Comparison of ENCODE assay signal across 8 cellular contexts in the genomic region with DNA sequence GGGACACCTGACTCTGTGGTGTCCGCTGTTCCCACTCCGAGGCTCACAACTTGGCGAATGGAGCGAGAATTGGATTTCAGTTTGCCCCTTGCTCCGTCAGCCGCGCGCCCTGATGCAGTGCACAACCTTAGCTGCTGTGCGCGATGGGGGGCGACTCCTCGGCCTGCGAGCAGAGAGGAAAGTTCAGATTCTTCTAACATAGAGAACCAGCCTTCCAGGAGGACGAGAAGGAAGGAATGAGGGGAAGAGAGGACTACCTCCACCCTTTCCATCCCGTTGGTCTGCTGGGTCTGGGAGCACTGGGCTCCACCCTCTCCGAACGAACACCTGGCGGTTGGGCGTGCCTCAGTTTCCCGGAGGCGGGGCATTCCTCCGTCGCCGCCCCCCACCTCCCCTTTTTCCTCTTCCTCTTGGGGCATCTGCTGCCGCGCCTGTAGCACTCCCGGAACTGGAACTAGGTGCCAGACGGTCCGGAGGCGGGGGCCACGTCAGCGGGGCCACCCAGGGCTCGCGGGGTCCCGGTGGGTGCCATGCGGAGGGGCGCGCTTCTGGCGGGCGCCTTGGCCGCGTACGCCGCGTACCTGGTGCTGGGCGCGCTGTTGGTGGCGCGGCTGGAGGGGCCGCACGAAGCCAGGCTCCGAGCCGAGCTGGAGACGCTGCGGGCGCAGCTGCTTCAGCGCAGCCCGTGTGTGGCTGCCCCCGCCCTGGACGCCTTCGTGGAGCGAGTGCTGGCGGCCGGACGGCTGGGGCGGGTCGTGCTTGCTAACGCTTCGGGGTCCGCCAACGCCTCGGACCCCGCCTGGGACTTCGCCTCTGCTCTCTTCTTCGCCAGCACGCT. TPM values are rescaled to one million over a fixed set of nuclear protein-coding genes. Genes with fewer than 3 reads are reported as not detected.
DNase-seq lines count a peak whose midpoint lies in the region; TF ChIP-seq lines count a peak whose summit lies in the region.

A gene (plus strand): TSS at position 425 of the 838 bp plus-strand sequence. CDS start 106 bp downstream, at position 531.

- no peaks in the 10 kb centered on the region for H3K9me3 ChIP-seq in muscle layer of colon (ENCODE audit: low read length)

- H3K4me3 ChIP-seq in BJ (ENCODE audit: low read depth, low read length) (peak within 1 kb of the TSS; percentile 72), epithelial cell of proximal tubule (ENCODE audit: low read depth, low read length) (peak within 1 kb of the TSS; percentile 82), muscle layer of colon (ENCODE audit: low read depth in 1 of 2, low read length in 2 of 2) (peak within 1 kb of the TSS; percentile 81 to 91)

- no peak for TF ChIP-seq CTCF in BJ (IDR thresholded peaks at IDR 0.05; ENCODE audit: insufficient read depth, low read depth, low read length)
- TF ChIP-seq CTCF in epithelial cell of proximal tubule (conservative IDR thresholded peaks at IDR 0.05; ENCODE audit: low read depth, low read length), result no peak

- peak within 1 kb of the TSS; percentile 71 for H3K9ac ChIP-seq in muscle layer of colon (ENCODE audit: low read length)

- H3K4me1 ChIP-seq in muscle layer of colon (ENCODE audit: insufficient read depth, low read length), result peaks cover 44% of the 10 kb centered on the region

- POLR2A ChIA-PET in BJ (lab: Charles Lee), result no interaction called here

- CTCF ChIA-PET in BJ (lab: Yijun Ruan, JAX), result interaction anchor here (0.8 to 5.8 kb wide), 7 partner anchors 11 to 75 kb away, joined by 3 to 37 read pairs (median 4); a partner anchor contains a TSS

- DNase-seq in BJ (ENCODE audit: low read depth), result no peak
- peak; percentile 27 for DNase-seq in M059J (ENCODE audit: low read depth)
- DNase-seq in activated CD8-positive, alpha-beta memory T cell treated with anti-CD3 and anti-CD28 coated beads for 24 hours, result peak; percentile 85
- DNase-seq in epithelial cell of proximal tubule (ENCODE audit: low read depth), result no peak
- peak in 5 of 6 experiments; percentile 7 to 58 (median 30) for DNase-seq in stimulated activated naive CD4-positive, alpha-beta T cell (lab: John Stamatoyannopoulos, UW)
- DNase-seq in KG1 (lab: John Stamatoyannopoulos, UW), result no peak
- no peak for DNase-seq in HuH-7 (ENCODE audit: low spot score)

- peaks cover 1% of the 10 kb centered on the region; the same call in 1 of the 2 replicates for H3K36me3 ChIP-seq in BJ (ENCODE audit: control insufficient read depth, insufficient read depth, low read length)
- peaks cover 5% of the 10 kb centered on the region for H3K36me3 ChIP-seq in muscle layer of colon (ENCODE audit: insufficient read depth, low read length)

- peak within 1 kb of the TSS; percentile 86 for H3K27ac ChIP-seq in muscle layer of colon (ENCODE audit: low read depth, low read length)

- H3K27me3 ChIP-seq in BJ (ENCODE audit: control insufficient read depth, insufficient read depth, low read length) (no peaks in the 10 kb centered on the region), muscle layer of colon (ENCODE audit: control insufficient read depth in 1 of 2, insufficient read depth in 2 of 2, low read length in 2 of 2) (no peaks in the 10 kb centered on the region)

RNA-seq across cellular contexts. Expression of the gene that starts here (rescaled TPM):
- 15.6 and 16.5 TPM in 2 replicates for polyA plus RNA-seq in BJ (2011; rRNA removed)
- polyA minus RNA-seq in BJ (2011; rRNA and poly(A)+ RNA removed), result 6.2 and 8.6 TPM in 2 replicates
- total RNA-seq in M059J (2014; rRNA removed; shearing (Covaris generic)), result 0.91 and 2.3 TPM in 2 replicates
- total RNA-seq in epithelial cell of proximal tubule, result 3.8 and 3.9 TPM in 2 replicates

Comparison
In these comparisons a context has a peak if more than half of its experiments do, and no peak if none do; other contexts are left out.
1. DNase-seq: peak in M059J (single experiment), activated CD8-positive, alpha-beta memory T cell treated with anti-CD3 and anti-CD28 coated beads for 24 hours (single experiment) and stimulated activated naive CD4-positive, alpha-beta T cell (5 of 6); none in BJ (single experiment), epithelial cell of proximal tubule (single experiment), KG1 (single experiment) and HuH-7 (single experiment).
2. Peak in every context shown above with its lines, with median percentiles within 50 percentile points of each other: H3K4me3 ChIP-seq.